Comparison of ENCODE assay signal across 7 cellular contexts in the genomic region with DNA sequence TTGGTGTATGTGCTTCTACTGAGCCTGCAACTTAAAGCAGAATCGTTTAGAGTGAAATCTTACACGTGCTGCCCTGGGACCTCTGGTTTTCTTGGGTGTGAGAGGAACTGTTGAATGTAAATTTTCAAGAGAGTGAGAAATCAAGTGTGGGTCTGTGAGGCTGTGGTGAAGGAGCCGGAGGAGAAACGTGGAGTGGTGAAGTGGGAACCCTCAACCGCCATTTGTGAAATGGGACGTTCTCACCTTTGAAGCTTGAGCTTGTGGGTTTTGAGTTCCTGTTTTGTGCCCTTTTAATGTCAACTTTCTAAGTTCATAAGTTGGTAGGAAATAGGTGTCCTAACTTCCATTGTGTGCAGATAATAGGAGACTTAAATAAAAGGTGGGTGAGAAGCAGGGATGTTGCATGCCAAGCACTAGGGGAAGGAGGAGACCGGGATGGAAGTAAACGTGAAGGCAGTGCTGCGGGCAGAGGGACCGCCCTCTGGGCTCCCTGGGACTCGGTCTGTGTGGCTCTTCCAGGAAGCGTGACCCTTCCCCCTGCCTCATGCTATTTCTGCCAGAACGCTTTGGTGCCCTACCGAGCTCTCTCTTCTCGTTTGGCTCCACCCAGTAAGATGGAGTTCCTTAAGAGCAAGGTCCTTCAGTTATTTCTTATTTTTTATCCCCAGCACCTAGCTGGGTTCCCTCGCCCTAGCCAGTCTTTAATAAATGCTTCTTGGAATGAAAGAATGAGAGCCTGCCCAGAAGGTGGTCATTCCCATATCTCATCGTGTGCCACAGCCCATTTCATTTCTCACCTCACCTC. TPM values are rescaled to one million over a fixed set of nuclear protein-coding genes. Genes with fewer than 3 reads are reported as not detected.
DNase-seq lines count a peak whose midpoint lies in the region; ATAC-seq lines count a peak whose summit lies in the region.

No MANE protein-coding gene starts in this region.

- intact Hi-C loops in posterior cingulate gyrus (cut with DNase I), result no loop called here
- intact Hi-C loops in sciatic nerve (cut with DNase I), result no loop called here

- DNase-seq in activated CD8-positive, alpha-beta memory T cell treated with anti-CD3 and anti-CD28 coated beads, Interleukin-2, amount 50 U/mL, for 1 hour (ENCODE audit: extremely low read depth), result peak; percentile 60
- peak; percentile 75 for DNase-seq in stimulated activated CD4-positive, alpha-beta T cell treated with anti-CD3 and anti-CD28 coated beads, Interleukin-1b, Interleukin-23, amount 100 ng/mL, for 48 hours
- DNase-seq in posterior cingulate gyrus, result no peak
- no peak for DNase-seq in sciatic nerve (ENCODE audit: low spot score)
- DNase-seq in caudate nucleus (lab: John Stamatoyannopoulos, UW), result no peak

- ATAC-seq in GM21360 (IDR thresholded peaks at IDR 0.05; ENCODE audit: unreplicated experiment) (peak; percentile 21), HG03521 (IDR thresholded peaks at IDR 0.05; ENCODE audit: unreplicated experiment) (peak; percentile 21), sciatic nerve (no peak)

- H3K27ac ChIP-seq in caudate nucleus (ENCODE audit: low read depth, low read length), result no peak overlapping the region

RNA-seq across cellular contexts. Expression of a gene that starts 56.0 kb away (rescaled TPM):
- 15.2 TPM for total RNA-seq in sciatic nerve

Comparison
In these comparisons a context has a peak if more than half of its experiments do, and no peak if none do; other contexts are left out.
1. DNase-seq: peak in activated CD8-positive, alpha-beta memory T cell treated with anti-CD3 and anti-CD28 coated beads, Interleukin-2, amount 50 U/mL, for 1 hour (single experiment) and stimulated activated CD4-positive, alpha-beta T cell treated with anti-CD3 and anti-CD28 coated beads, Interleukin-1b, Interleukin-23, amount 100 ng/mL, for 48 hours (single experiment); none in posterior cingulate gyrus (0 of 10), sciatic nerve (single experiment) and caudate nucleus (0 of 61).